In the genomic region with DNA sequence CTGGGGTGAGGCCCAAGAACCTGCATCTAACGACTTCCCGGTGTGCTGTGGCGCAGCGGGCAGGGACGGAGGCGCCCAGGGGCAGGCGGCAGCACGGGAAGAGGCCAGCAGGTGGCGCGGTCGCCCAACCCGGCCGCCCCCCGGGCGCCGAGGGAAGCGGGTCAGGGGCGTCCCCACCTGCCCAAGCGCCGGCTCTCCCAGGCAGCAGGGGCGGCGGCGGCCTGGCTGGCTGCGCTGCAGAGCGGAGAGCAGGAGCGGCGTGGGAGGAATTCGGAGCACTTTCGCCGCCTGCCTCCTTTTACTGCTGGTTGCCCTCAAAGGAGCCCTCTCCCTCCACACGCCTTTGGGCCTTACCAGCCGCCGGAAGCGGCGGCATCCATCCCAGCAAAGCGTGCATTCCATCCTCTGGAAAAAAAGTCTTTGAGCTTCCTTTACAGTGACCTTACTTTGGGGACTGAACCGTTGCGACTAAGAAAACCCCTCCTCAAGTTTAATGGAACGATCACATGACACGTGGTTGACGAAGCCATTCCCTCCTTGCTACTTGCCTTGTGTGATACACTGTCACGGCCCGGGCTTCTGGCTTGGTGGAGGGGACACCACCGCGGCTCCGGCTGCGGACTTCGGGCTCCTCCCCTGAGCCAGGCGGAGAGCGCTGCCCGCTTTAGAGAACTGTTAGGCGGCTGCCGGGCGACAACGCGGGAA, we compare ENCODE assay signal across 8 cellular contexts.
A peak's percentile ranks its signal among the peaks of the same experiment; 100 is the strongest.
DNase-seq lines count a peak whose midpoint lies in the region; ATAC-seq and TF ChIP-seq lines count a peak whose summit lies in the region.

No MANE protein-coding gene starts in this region.

- H3K27ac Mint-ChIP-seq in activated naive CD8-positive, alpha-beta T cell treated with anti-CD3 and anti-CD28 coated beads for 36 hours: peak overlapping the region; percentile 81

- peak; percentile 64 for TF ChIP-seq CTCF in AG04450 (IDR thresholded peaks at IDR 0.05; ENCODE audit: low read depth, low read length)
- TF ChIP-seq CTCF in uterus (IDR thresholded peaks at IDR 0.05): peak; percentile 56 to 87 (median 80)

- DNase-seq in AG04450 (ENCODE audit: low read depth, low spot score): no peak
- DNase-seq in SK-N-MC (ENCODE audit: low read depth, low spot score): no peak
- peak; percentile 87 for DNase-seq in activated naive CD8-positive, alpha-beta T cell treated with anti-CD3 and anti-CD28 coated beads for 36 hours
- peak; percentile 82 for DNase-seq in left ventricle myocardium superior
- DNase-seq in putamen (ENCODE audit: low spot score): peak; percentile 34
- DNase-seq in uterus: peak; percentile 19 to 55

- intact Hi-C loops in left ventricle myocardium superior (cut with micrococcal nuclease): loop anchor here (5.0 to 10.0 kb wide), 2 partner anchors 63 to 175 kb away; no protein-coding TSS in a partner anchor
- intact Hi-C loops in uterus (cut with DNase I; ENCODE audit: low total_unique reads): loop anchor here (10.0 kb wide), 1 partner anchor 183 kb away; no protein-coding TSS in a partner anchor

- no peaks in the 10 kb centered on the region for H3K36me3 Mint-ChIP-seq in activated naive CD8-positive, alpha-beta T cell treated with anti-CD3 and anti-CD28 coated beads for 36 hours

- CTCF ChIA-PET in AG04450 (lab: Charles Lee): interaction anchor here (0.5 to 5.7 kb wide), 23 partner anchors 10 to 248 kb away, joined by 3 to 50 read pairs (median 4); no protein-coding TSS in a partner anchor

- H3K27me3 Mint-ChIP-seq in activated naive CD8-positive, alpha-beta T cell treated with anti-CD3 and anti-CD28 coated beads for 36 hours: peaks cover 24% of the 10 kb centered on the region

- H3K27ac ChIP-seq in AG04450 (ENCODE audit: low read depth, low read length) (no peak overlapping the region), SK-N-MC (peak overlapping the region; percentile 31; the same call in 1 of the 2 replicates), uterus (no peak overlapping the region)

- no peaks in the 10 kb centered on the region for H3K9me3 Mint-ChIP-seq in activated naive CD8-positive, alpha-beta T cell treated with anti-CD3 and anti-CD28 coated beads for 36 hours

- ATAC-seq in GM19035 (IDR thresholded peaks at IDR 0.05; ENCODE audit: unreplicated experiment): peak; percentile 79
- ATAC-seq in HG03439 (IDR thresholded peaks at IDR 0.05; ENCODE audit: unreplicated experiment): peak; percentile 74
- ATAC-seq in left ventricle myocardium superior: peak; percentile 89

- H3K27me3 ChIP-seq in AG04450 (ENCODE audit: control insufficient read depth, insufficient read depth, low read length) (peaks cover 10% of the 10 kb centered on the region), uterus (no peaks in the 10 kb centered on the region)

- no peak for TF ChIP-seq POLR2A in uterus (IDR thresholded peaks at IDR 0.05)

- no peaks in the 10 kb centered on the region for H3K36me3 ChIP-seq in SK-N-MC (ENCODE audit: insufficient read depth, low read length)
- H3K36me3 ChIP-seq in uterus: no peaks in the 10 kb centered on the region

- peaks cover 36% of the 10 kb centered on the region for H3K4me1 Mint-ChIP-seq in activated naive CD8-positive, alpha-beta T cell treated with anti-CD3 and anti-CD28 coated beads for 36 hours

- H3K9me3 ChIP-seq in AG04450 (ENCODE audit: control insufficient read depth, insufficient read depth, low read length): no peaks in the 10 kb centered on the region; the same call in 1 of the 2 replicates
- no peaks in the 10 kb centered on the region for H3K9me3 ChIP-seq in SK-N-MC (ENCODE audit: low read depth, low read length)
- H3K9me3 ChIP-seq in uterus: no peaks in the 10 kb centered on the region

- no peaks in the 10 kb centered on the region for H3K4me1 ChIP-seq in uterus

- no peak overlapping the region for H3K9ac ChIP-seq in SK-N-MC (ENCODE audit: insufficient read length)

- POLR2A ChIA-PET in AG04450 (lab: Yijun Ruan, JAX): no interaction called here

- peak overlapping the region; percentile 10 for H3K4me3 Mint-ChIP-seq in activated naive CD8-positive, alpha-beta T cell treated with anti-CD3 and anti-CD28 coated beads for 36 hours

- H3K4me3 ChIP-seq in AG04450 (ENCODE audit: low read depth, low read length) (peak overlapping the region; percentile 50), SK-N-MC (no peak overlapping the region), uterus (peak overlapping the region in 1 of 2 donors; percentile 25)

Comparison
In these comparisons a context has a peak if more than half of its experiments do, and no peak if none do; other contexts are left out.
1. DNase-seq: peak in activated naive CD8-positive, alpha-beta T cell treated with anti-CD3 and anti-CD28 coated beads for 36 hours (single experiment), left ventricle myocardium superior (single experiment), putamen (single experiment) and uterus (2 of 2); none in AG04450 (single experiment) and SK-N-MC (single experiment).
2. Peak in every context shown above with its lines, with median percentiles within 50 percentile points of each other: ATAC-seq.